37 cellular contexts compared by ENCODE assay signal in the genomic region with DNA sequence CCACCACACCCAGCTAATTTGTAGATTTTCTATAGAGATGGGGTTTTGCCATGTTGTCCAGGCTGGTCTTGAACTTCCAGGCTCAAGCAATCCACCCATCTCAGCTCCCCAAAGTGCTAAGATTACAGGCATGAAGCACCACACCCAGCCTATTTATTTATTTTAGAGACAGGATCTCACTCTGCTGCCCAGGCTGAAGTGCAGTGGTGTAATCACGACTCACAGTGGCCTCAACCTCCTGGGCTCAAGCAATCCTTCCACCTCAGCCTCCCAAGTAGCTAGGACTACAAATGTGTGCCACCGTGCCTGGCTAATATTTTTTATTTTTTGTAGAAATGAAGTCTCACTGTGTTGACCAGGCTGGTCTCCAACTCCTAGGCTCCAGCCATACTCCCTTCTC.
"Had no signal": no experiment of that assay in that cellular context is flagged by ENCODE, and none has a peak within 500 bp of the region (broad histone marks: within the 10 kb centered on the region; RNA-seq: fewer than 3 reads in every experiment).

No MANE protein-coding gene starts in this region.

- ATAC-seq: activated CD8-positive, alpha-beta T cell treated with anti-CD3 and anti-CD28 coated beads for 36 hours; activated naive CD4-positive, alpha-beta T cell treated with anti-CD3 and anti-CD28 coated beads, Interleukin-2, amount 50 U/mL, for 72 hours; activated T-cell treated with anti-CD3 and anti-CD28 coated beads, Interleukin-2, amount 50 U/mL, for 4 hours; activated T-cell treated with anti-CD3 and anti-CD28 coated beads, Interleukin-2, amount 50 U/mL, for 72 hours; activated T-helper 17 cell treated with anti-CD3 and anti-CD28 coated beads, Interleukin-2, amount 50 U/mL, for 72 hours; body of pancreas had no signal

- H3K9me3 ChIP-seq: adrenal gland, body of pancreas, breast epithelium had no signal

- H3K36me3 Mint-ChIP-seq: activated CD4-positive, alpha-beta memory T cell treated with anti-CD3 and anti-CD28 coated beads for 36 hours; activated naive CD4-positive, alpha-beta T cell treated with anti-CD3 and anti-CD28 coated beads, Interleukin-2, amount 50 U/mL, for 72 hours; activated naive CD8-positive, alpha-beta T cell treated with anti-CD3 and anti-CD28 coated beads for 36 hours had no signal

- H3K9me3 Mint-ChIP-seq: activated B cell treated with CpG ODN at 0.5 μM for 24 hours; activated CD4-positive, alpha-beta memory T cell treated with anti-CD3 and anti-CD28 coated beads for 36 hours; activated CD4-positive, alpha-beta T cell treated with anti-CD3 and anti-CD28 coated beads, Interleukin-2, amount 10 ng/mL, durations not matched to agents 24 days and 14 days; activated CD8-positive, alpha-beta T cell treated with anti-CD3 and anti-CD28 coated beads for 36 hours; activated naive CD4-positive, alpha-beta T cell treated with anti-CD3 and anti-CD28 coated beads for 36 hours; activated naive CD4-positive, alpha-beta T cell treated with anti-CD3 and anti-CD28 coated beads, Interleukin-2, amount 50 U/mL, for 72 hours; activated naive CD8-positive, alpha-beta T cell treated with anti-CD3 and anti-CD28 coated beads for 36 hours; activated T-cell treated with anti-CD3 and anti-CD28 coated beads, Interleukin-2, amount 50 U/mL, for 4 hours; activated T-cell treated with anti-CD3 and anti-CD28 coated beads, Interleukin-2, amount 50 U/mL, for 72 hours; activated T-helper 1 cell treated with anti-CD3 and anti-CD28 coated beads, Interleukin-12 subunit alpha, Interleukin-12 subunit beta, Interleukin-2, Interleukin-4 antibody, amounts not matched to agents 30 ng/mL and 10 ng/mL and 1 ng/mL, durations not matched to agents 14 hours and 24 hours and 36 hours; activated T-helper 17 cell treated with anti-CD3 and anti-CD28 coated beads, Interleukin-2, amount 50 U/mL, for 72 hours; T-helper 1 cell treated with Interleukin-12 subunit alpha and Interleukin-12 subunit beta and Interleukin-4 antibody, amounts not matched to agents 30 μg/mL and 1 μg/mL, for 36 hours; T-helper 2 cell treated with Interferon-gamma antibody and Interleukin-4, amounts not matched to agents 5 μg/mL and 100 μg/mL, for 36 hours had no signal

- H3K4me1 Mint-ChIP-seq: activated T-helper 17 cell treated with anti-CD3 and anti-CD28 coated beads, Interleukin-2, amount 50 U/mL, for 72 hours had no signal

- H3K27ac ChIP-seq: adrenal gland, brain microvascular endothelial cell, breast epithelium, VCaP had no signal

- H3K4me1 ChIP-seq: adrenal gland, breast epithelium had no signal

- FAIRE-seq: astrocyte, TTC549 had no signal

- H3K4me3 ChIP-seq: adrenal gland, body of pancreas, breast epithelium had no signal

- H3K27me3 ChIP-seq: adrenal gland, body of pancreas, breast epithelium had no signal

- H3K36me3 ChIP-seq: adrenal gland, brain microvascular endothelial cell, breast epithelium had no signal

- DNase-seq: activated B cell treated with CpG ODN at 0.5 μM for 24 hours; activated CD4-positive, alpha-beta memory T cell treated with anti-CD3 and anti-CD28 coated beads for 36 hours; activated CD4-positive, alpha-beta T cell treated with anti-CD3 and anti-CD28 coated beads for 4 hours; activated CD4-positive, alpha-beta T cell treated with anti-CD3 and anti-CD28 coated beads, Interleukin-2, amount 10 ng/mL, durations not matched to agents 24 days and 14 days; activated CD4-positive, alpha-beta T cell treated with anti-CD3 and anti-CD28 coated beads, Interleukin-2, amount 50 U/mL, for 1 hour; activated CD4-positive, alpha-beta T cell treated with anti-CD3 and anti-CD28 coated beads, Interleukin-2, amount 50 U/mL, for 4 hours; activated CD4-positive, CD25-positive, alpha-beta regulatory T cell treated with anti-CD3 and anti-CD28 coated beads, Interleukin-2, amount 50 U/mL, for 72 hours; activated CD8-positive, alpha-beta memory T cell treated with anti-CD3 and anti-CD28 coated beads, Interleukin-2, amount 50 U/mL, for 4 hours; activated CD8-positive, alpha-beta T cell treated with anti-CD3 and anti-CD28 coated beads for 36 hours; activated effector memory CD4-positive, alpha-beta T cell treated with anti-CD3 and anti-CD28 coated beads, Interleukin-2, amount 50 U/mL, for 16 hours; activated gamma-delta T cell treated with Interleukin-2 at 50 U/mL for 16 hours; activated naive CD4-positive, alpha-beta T cell; activated naive CD4-positive, alpha-beta T cell treated with anti-CD3 and anti-CD28 coated beads for 36 hours; activated naive CD4-positive, alpha-beta T cell treated with anti-CD3 and anti-CD28 coated beads, Interleukin-2, amount 50 U/mL, for 16 hours; activated naive CD8-positive, alpha-beta T cell treated with anti-CD3 and anti-CD28 coated beads for 36 hours; activated T-cell treated with anti-CD3 and anti-CD28 coated beads for 4 hours; activated T-cell treated with anti-CD3 and anti-CD28 coated beads, Interleukin-2, amount 50 U/mL, for 1 hour; activated T-cell treated with anti-CD3 and anti-CD28 coated beads, Interleukin-2, amount 50 U/mL, for 4 hours; activated T-cell treated with anti-CD3 and anti-CD28 coated beads, Interleukin-2, amount 50 U/mL, for 72 hours; adrenal gland; amniotic stem cell; aorta; body of pancreas; brain microvascular endothelial cell; central memory CD4-positive, alpha-beta T cell; T-helper 1 cell; T-helper 2 cell; T-helper 9 cell had no signal

- H3K4me3 Mint-ChIP-seq: activated B cell treated with CpG ODN at 0.5 μM for 24 hours; activated CD4-positive, alpha-beta memory T cell treated with anti-CD3 and anti-CD28 coated beads for 36 hours; activated CD4-positive, alpha-beta T cell treated with anti-CD3 and anti-CD28 coated beads, Interleukin-2, amount 10 ng/mL, durations not matched to agents 24 days and 14 days; activated CD8-positive, alpha-beta T cell treated with anti-CD3 and anti-CD28 coated beads for 36 hours; activated naive CD4-positive, alpha-beta T cell treated with anti-CD3 and anti-CD28 coated beads for 36 hours; activated naive CD8-positive, alpha-beta T cell treated with anti-CD3 and anti-CD28 coated beads for 36 hours; activated T-cell treated with anti-CD3 and anti-CD28 coated beads, Interleukin-2, amount 50 U/mL, for 4 hours; activated T-cell treated with anti-CD3 and anti-CD28 coated beads, Interleukin-2, amount 50 U/mL, for 72 hours; activated T-helper 1 cell treated with anti-CD3 and anti-CD28 coated beads, Interleukin-12 subunit alpha, Interleukin-12 subunit beta, Interleukin-2, Interleukin-4 antibody, amounts not matched to agents 30 ng/mL and 10 ng/mL and 1 ng/mL, durations not matched to agents 14 hours and 24 hours and 36 hours; activated T-helper 17 cell treated with anti-CD3 and anti-CD28 coated beads, Interleukin-2, amount 50 U/mL, for 72 hours; T-helper 1 cell treated with Interleukin-12 subunit alpha and Interleukin-12 subunit beta and Interleukin-4 antibody, amounts not matched to agents 30 μg/mL and 1 μg/mL, for 36 hours; T-helper 2 cell treated with Interferon-gamma antibody and Interleukin-4, amounts not matched to agents 5 μg/mL and 100 μg/mL, for 36 hours had no signal

- H3K27ac Mint-ChIP-seq: activated B cell treated with CpG ODN at 0.5 μM for 24 hours; activated CD4-positive, alpha-beta memory T cell treated with anti-CD3 and anti-CD28 coated beads for 36 hours; activated CD4-positive, alpha-beta T cell treated with anti-CD3 and anti-CD28 coated beads, Interleukin-2, amount 10 ng/mL, durations not matched to agents 24 days and 14 days; activated CD8-positive, alpha-beta T cell treated with anti-CD3 and anti-CD28 coated beads for 36 hours; activated naive CD4-positive, alpha-beta T cell treated with anti-CD3 and anti-CD28 coated beads for 36 hours; activated naive CD8-positive, alpha-beta T cell treated with anti-CD3 and anti-CD28 coated beads for 36 hours; activated T-cell treated with anti-CD3 and anti-CD28 coated beads, Interleukin-2, amount 50 U/mL, for 72 hours; activated T-helper 1 cell treated with anti-CD3 and anti-CD28 coated beads, Interleukin-12 subunit alpha, Interleukin-12 subunit beta, Interleukin-2, Interleukin-4 antibody, amounts not matched to agents 30 ng/mL and 10 ng/mL and 1 ng/mL, durations not matched to agents 14 hours and 24 hours and 36 hours; activated T-helper 17 cell treated with anti-CD3 and anti-CD28 coated beads, Interleukin-2, amount 50 U/mL, for 72 hours; T-helper 1 cell treated with Interleukin-12 subunit alpha and Interleukin-12 subunit beta and Interleukin-4 antibody, amounts not matched to agents 30 μg/mL and 1 μg/mL, for 36 hours; T-helper 2 cell treated with Interferon-gamma antibody and Interleukin-4, amounts not matched to agents 5 μg/mL and 100 μg/mL, for 36 hours had no signal

- H3K27me3 Mint-ChIP-seq: activated B cell treated with CpG ODN at 0.5 μM for 24 hours; activated CD4-positive, alpha-beta memory T cell treated with anti-CD3 and anti-CD28 coated beads for 36 hours; activated CD8-positive, alpha-beta T cell treated with anti-CD3 and anti-CD28 coated beads for 36 hours; activated naive CD8-positive, alpha-beta T cell treated with anti-CD3 and anti-CD28 coated beads for 36 hours; activated T-helper 17 cell treated with anti-CD3 and anti-CD28 coated beads, Interleukin-2, amount 50 U/mL, for 72 hours had no signal
